11 cellular contexts compared by ENCODE assay signal in genomic region chr1:62725255-62725654, GRCh38. TPM values are rescaled to one million over a fixed set of nuclear protein-coding genes. Genes with fewer than 3 reads are reported as not detected.
DNase-seq lines count a peak whose midpoint lies in the region; ATAC-seq, FAIRE-seq and TF ChIP-seq lines count a peak whose summit lies in the region.
"Had no signal": no experiment of that assay in that cellular context is flagged by ENCODE, and none has a peak within 500 bp of the region (broad histone marks: within the 10 kb centered on the region; RNA-seq: fewer than 3 reads in every experiment).

No MANE protein-coding gene starts in this region.

- POLR2A ChIA-PET in WTC11 (lab: Charles Lee), result no interaction called here

- no peak overlapping the region for H3K4me3 Mint-ChIP-seq in WTC11
- peak overlapping the region; percentile 38 to 69 for H3K4me3 Mint-ChIP-seq in stimulated activated naive B cell treated with anti-CD40 and anti-IgM and Interleukin-4, amounts not matched to agents 10 μg/mL and 1 μg/mL and 100 μg/mL, for 72 hours
- H3K4me3 Mint-ChIP-seq: T-helper 2 cell treated with Interferon-gamma antibody and Interleukin-4, amounts not matched to agents 5 μg/mL and 100 μg/mL, for 36 hours had no signal

- intact Hi-C loops in prostate gland (cut with DNase I), result no loop called here

- TF ChIP-seq CTCF in WTC11 (IDR thresholded peaks at IDR 0.05) (no peak), prostate gland (IDR thresholded peaks at IDR 0.05) (no peak)

- FAIRE-seq in GM19239 (lab: Jason Lieb, UNC), result peak; percentile 35

- H3K27ac ChIP-seq in prostate gland, result no peak overlapping the region
- H3K27ac ChIP-seq: adrenal gland had no signal

- H3K4me3 ChIP-seq in prostate gland, result no peak overlapping the region
- no peak overlapping the region for H3K4me3 ChIP-seq in H7 (ENCODE audit: insufficient read depth, low read depth, low read length)
- H3K4me3 ChIP-seq: adrenal gland had no signal

- no peaks in the 10 kb centered on the region for H3K4me1 ChIP-seq in prostate gland (replicated peaks)

- ATAC-seq in WTC11, result 0 out of 2 replicates have a peak, but pooled peaks have one; percentile 29
- no peak for ATAC-seq in stimulated activated naive B cell treated with anti-CD40 and anti-IgM and Interleukin-4, amounts not matched to agents 10 μg/mL and 1 μg/mL and 100 μg/mL, for 72 hours (replicated peaks)

- H3K36me3 ChIP-seq in prostate gland (no peaks in the 10 kb centered on the region), H7 (replicated peaks; ENCODE audit: control insufficient read depth, insufficient read depth, low read length) (no peaks in the 10 kb centered on the region)
- H3K36me3 ChIP-seq: adrenal gland had no signal

- H3K27me3 ChIP-seq in prostate gland (replicated peaks; ENCODE audit: insufficient read depth), result no peaks in the 10 kb centered on the region
- no peaks in the 10 kb centered on the region for H3K27me3 ChIP-seq in H7 (ENCODE audit: control insufficient read depth, insufficient read depth, low read length)
- H3K27me3 ChIP-seq: adrenal gland had no signal

- CTCF ChIA-PET in WTC11 (lab: Charles Lee), result interaction anchor here (0.9 to 2.2 kb wide), 3 partner anchors 9 to 249 kb away, joined by 3 to 6 read pairs (median 3); no protein-coding TSS in a partner anchor

- no peaks in the 10 kb centered on the region for H3K9me3 ChIP-seq in prostate gland
- H3K9me3 ChIP-seq: adrenal gland had no signal

- H3K9me3 Mint-ChIP-seq in WTC11, result no peaks in the 10 kb centered on the region
- H3K9me3 Mint-ChIP-seq in stimulated activated naive B cell treated with anti-CD40 and anti-IgM and Interleukin-4, amounts not matched to agents 10 μg/mL and 1 μg/mL and 100 μg/mL, for 72 hours, result no peaks in the 10 kb centered on the region
- H3K9me3 Mint-ChIP-seq: T-helper 2 cell treated with Interferon-gamma antibody and Interleukin-4, amounts not matched to agents 5 μg/mL and 100 μg/mL, for 36 hours had no signal

- H3K4me1 Mint-ChIP-seq in WTC11, result peaks cover 36% of the 10 kb centered on the region
- peaks cover 15 to 28% of the 10 kb centered on the region in 2 donors for H3K4me1 Mint-ChIP-seq in stimulated activated naive B cell treated with anti-CD40 and anti-IgM and Interleukin-4, amounts not matched to agents 10 μg/mL and 1 μg/mL and 100 μg/mL, for 72 hours

- H3K36me3 Mint-ChIP-seq in WTC11, result no peaks in the 10 kb centered on the region
- no peaks in the 10 kb centered on the region for H3K36me3 Mint-ChIP-seq in stimulated activated naive B cell treated with anti-CD40 and anti-IgM and Interleukin-4, amounts not matched to agents 10 μg/mL and 1 μg/mL and 100 μg/mL, for 72 hours

- TF ChIP-seq POLR2A in prostate gland (IDR thresholded peaks at IDR 0.05), result no peak

- H3K27ac Mint-ChIP-seq in WTC11, result no peak overlapping the region
- H3K27ac Mint-ChIP-seq in stimulated activated naive B cell treated with anti-CD40 and anti-IgM and Interleukin-4, amounts not matched to agents 10 μg/mL and 1 μg/mL and 100 μg/mL, for 72 hours, result peak overlapping the region; percentile 78
- H3K27ac Mint-ChIP-seq: T-helper 2 cell treated with Interferon-gamma antibody and Interleukin-4, amounts not matched to agents 5 μg/mL and 100 μg/mL, for 36 hours had no signal

- DNase-seq in GM19239 (ENCODE audit: insufficient read length, low spot score), result no peak
- no peak for DNase-seq in WTC11 (ENCODE audit: low spot score)
- DNase-seq in foreskin melanocyte, result peak; percentile 37
- no peak for DNase-seq in stimulated activated naive B cell treated with anti-CD40 and anti-IgM and Interleukin-4, amounts not matched to agents 10 μg/mL and 1 μg/mL and 100 μg/mL, for 72 hours
- no peak for DNase-seq in NCI-H446 treated with DMSO at 0.1 percent for 48 hours (lab: John Stamatoyannopoulos, UW)
- DNase-seq in prostate gland (ENCODE audit: low spot score), result no peak
- no peak for DNase-seq in NCI-H1417 treated with DMSO at 0.1 percent for 48 hours (lab: John Stamatoyannopoulos, UW)
- no peak for DNase-seq in H7
- DNase-seq: adrenal gland, NCI-H1105 had no signal

- 10% methylated on average over 1 of the region's 1 CpG for WGBS in prostate gland

- H3K27me3 Mint-ChIP-seq in WTC11 (ENCODE audit: low read depth), result peaks cover 3% of the 10 kb centered on the region; the same call in 1 of the 2 replicates
- H3K27me3 Mint-ChIP-seq in stimulated activated naive B cell treated with anti-CD40 and anti-IgM and Interleukin-4, amounts not matched to agents 10 μg/mL and 1 μg/mL and 100 μg/mL, for 72 hours, result no peaks in the 10 kb centered on the region

TF ChIP-seq in WTC11, 78 proteins besides CTCF, POLR2A, EP300 and RAD21:
- TF ChIP-seq NR3C1 (CRISPR knock-in tag; conservative IDR thresholded peaks at IDR 0.05; ENCODE audit: low read depth) (no peak), PREB (CRISPR knock-in tag; IDR thresholded peaks at IDR 0.05; ENCODE audit: borderline replicate concordance) (no peak), NR2C2 (CRISPR knock-in tag; IDR thresholded peaks at IDR 0.05) (no peak), ZBTB21 (CRISPR knock-in tag; IDR thresholded peaks at IDR 0.05; ENCODE audit: borderline replicate concordance) (no peak), JUN (CRISPR knock-in tag; IDR thresholded peaks at IDR 0.05) (no peak), OVOL2 (CRISPR knock-in tag; IDR thresholded peaks at IDR 0.05; ENCODE audit: borderline replicate concordance) (no peak), ZNF425 (CRISPR knock-in tag; conservative IDR thresholded peaks at IDR 0.05) (no peak), SMAD3 (CRISPR knock-in tag; IDR thresholded peaks at IDR 0.05; ENCODE audit: borderline replicate concordance) (no peak), IRF2 (CRISPR knock-in tag; IDR thresholded peaks at IDR 0.05; ENCODE audit: borderline replicate concordance, low read depth) (no peak)

RNA-seq across cellular contexts. Expression of gene DOCK7, which starts 37.1 kb away (rescaled TPM):
- total RNA-seq in WTC11 (2021) (34.2 to 34.7 TPM (median 34.7 TPM) in 3 replicates), prostate gland (10 to 100 TPM; 43.4 to 56.4 TPM)
- total RNA-seq in H7 (2014; rRNA removed; shearing (Covaris generic)), result 40.9 and 44.0 TPM in 2 replicates

RNA-seq across cellular contexts. Expression of gene ATG4C, which starts 58.7 kb away (rescaled TPM):
- total RNA-seq in WTC11 (2021), result 16.6 to 18.3 TPM (median 18.0 TPM) in 3 replicates
- 10 to 100 TPM in 1 of 2 donors, 1 to 10 TPM in 1; 5.6 to 11.8 TPM for total RNA-seq in prostate gland
- 19.0 and 29.8 TPM in 2 replicates for total RNA-seq in H7 (2014; rRNA removed; shearing (Covaris generic))
